ENCODE assay signal across 8 cellular contexts in genomic region chr14:61569783-61570182, GRCh38.
DNase-seq lines count a peak whose midpoint lies in the region; ATAC-seq lines count a peak whose summit lies in the region.

No MANE protein-coding gene starts in this region.

- ATAC-seq in T-helper 17 cell (peak; percentile 39), GM18867 (IDR thresholded peaks at IDR 0.05; ENCODE audit: unreplicated experiment) (no peak), GM19328 (IDR thresholded peaks at IDR 0.05; ENCODE audit: unreplicated experiment) (no peak)
- peak; percentile 18 for ATAC-seq in effector memory CD8-positive, alpha-beta T cell (replicated peaks)

- peaks cover 32% of the 10 kb centered on the region for H3K4me1 Mint-ChIP-seq in T-helper 17 cell
- peaks cover 12 to 13% of the 10 kb centered on the region in 2 donors for H3K4me1 Mint-ChIP-seq in effector memory CD8-positive, alpha-beta T cell (ENCODE audit: low read depth in 2 of 2)

- peak overlapping the region; percentile 56 for H3K27ac Mint-ChIP-seq in T-helper 17 cell
- peak overlapping the region in 1 of 2 donors; percentile 83 for H3K27ac Mint-ChIP-seq in effector memory CD8-positive, alpha-beta T cell

- no peaks in the 10 kb centered on the region for H3K9me3 Mint-ChIP-seq in effector memory CD8-positive, alpha-beta T cell

- no peaks in the 10 kb centered on the region for H3K9me3 ChIP-seq in T-helper 17 cell (ENCODE audit: control insufficient read depth, low read length, poor library complexity, severe bottlenecking)

- H3K27me3 Mint-ChIP-seq in T-helper 17 cell = peaks cover 23% of the 10 kb centered on the region
- H3K27me3 Mint-ChIP-seq in effector memory CD8-positive, alpha-beta T cell = peaks cover 8 to 15% of the 10 kb centered on the region in 2 donors

- no peaks in the 10 kb centered on the region for H3K36me3 Mint-ChIP-seq in T-helper 17 cell (ENCODE audit: low read depth)
- H3K36me3 Mint-ChIP-seq in effector memory CD8-positive, alpha-beta T cell (ENCODE audit: insufficient read depth) = peaks cover 12% of the 10 kb centered on the region

- peak overlapping the region; percentile 71 for H3K4me3 Mint-ChIP-seq in T-helper 17 cell
- peak overlapping the region in 1 of 2 donors; percentile 59 for H3K4me3 Mint-ChIP-seq in effector memory CD8-positive, alpha-beta T cell

- DNase-seq in HPDE6-E6E7 (ENCODE audit: extremely low spot score) (peak; percentile 67), T-helper 17 cell (no peak), renal cortical epithelial cell (ENCODE audit: low read depth) (peak; percentile 99), cortex of kidney (lab: John Stamatoyannopoulos, UW) (no peak), hepatic stellate cell (ENCODE audit: low spot score) (no peak)
- no peak for DNase-seq in effector memory CD8-positive, alpha-beta T cell

Comparison
In these comparisons a context has a peak if more than half of its experiments do, and no peak if none do; other contexts are left out.
1. DNase-seq: peak in HPDE6-E6E7 (single experiment) and renal cortical epithelial cell (single experiment); none in T-helper 17 cell (0 of 3), effector memory CD8-positive, alpha-beta T cell (0 of 3), cortex of kidney (single experiment) and hepatic stellate cell (single experiment).
2. ATAC-seq: peak in T-helper 17 cell (single experiment) and effector memory CD8-positive, alpha-beta T cell (single experiment); none in GM18867 (single experiment) and GM19328 (single experiment).